Comparison of ENCODE assay signal across 25 cellular contexts in genomic region chr21:41620541-41620940, GRCh38.
"Had no signal": no experiment of that assay in that cellular context is flagged by ENCODE, and none has a peak within 500 bp of the region (broad histone marks: within the 10 kb centered on the region; RNA-seq: fewer than 3 reads in every experiment).

No MANE protein-coding gene starts in this region.

- H3K36me3 ChIP-seq: adrenal gland, cardiac muscle cell, colonic mucosa, heart left ventricle, pancreas, right atrium auricular region, spleen, transverse colon had no signal

- ATAC-seq: body of pancreas, heart left ventricle had no signal

- H3K9me3 ChIP-seq: adrenal gland, body of pancreas, colonic mucosa, heart left ventricle, pancreas, right atrium auricular region, testis, transverse colon had no signal

- H3K4me3 ChIP-seq: adrenal gland, body of pancreas, cardiac muscle cell, colonic mucosa, heart left ventricle, pancreas, right atrium auricular region, spleen, testis, transverse colon had no signal

- H3K4me1 ChIP-seq: adrenal gland, body of pancreas, colonic mucosa, pancreas, spleen had no signal

- H3K27me3 ChIP-seq: adrenal gland, body of pancreas, cardiac muscle cell, colonic mucosa, pancreas, right atrium auricular region, testis had no signal

- H3K27ac ChIP-seq: adrenal gland, body of pancreas, cardiac muscle cell, colonic mucosa, heart left ventricle, pancreas, right atrium auricular region, spleen, testis, transverse colon, VCaP had no signal

- DNase-seq: activated CD4-positive, alpha-beta T cell treated with anti-CD3 and anti-CD28 coated beads for 48 hours; activated CD4-positive, alpha-beta T cell treated with anti-CD3 and anti-CD28 coated beads, Interleukin-2, amount 50 U/mL, for 48 hours; activated CD8-positive, alpha-beta memory T cell treated with anti-CD3 and anti-CD28 coated beads for 24 hours; activated effector memory CD4-positive, alpha-beta T cell treated with anti-CD3 and anti-CD28 coated beads, Interleukin-2, amount 50 U/mL, for 16 hours; activated naive CD4-positive, alpha-beta T cell treated with anti-CD3 and anti-CD28 coated beads for 36 hours; activated naive CD8-positive, alpha-beta T cell treated with anti-CD3 and anti-CD28 coated beads for 36 hours; adrenal gland; body of pancreas; cerebellar nuclear complex; colonic mucosa; effector memory CD4-positive, alpha-beta T cell; heart left ventricle; hypothalamus; immature natural killer cell; kidney; mesenchymal stem cell; nucleus accumbens; spleen; stimulated activated naive CD4-positive, alpha-beta T cell treated with Interleukin-2 at 50 U/mL for 16 hours; testis; transverse colon had no signal
